Comparison of ENCODE assay signal across 28 cellular contexts in the genomic region with DNA sequence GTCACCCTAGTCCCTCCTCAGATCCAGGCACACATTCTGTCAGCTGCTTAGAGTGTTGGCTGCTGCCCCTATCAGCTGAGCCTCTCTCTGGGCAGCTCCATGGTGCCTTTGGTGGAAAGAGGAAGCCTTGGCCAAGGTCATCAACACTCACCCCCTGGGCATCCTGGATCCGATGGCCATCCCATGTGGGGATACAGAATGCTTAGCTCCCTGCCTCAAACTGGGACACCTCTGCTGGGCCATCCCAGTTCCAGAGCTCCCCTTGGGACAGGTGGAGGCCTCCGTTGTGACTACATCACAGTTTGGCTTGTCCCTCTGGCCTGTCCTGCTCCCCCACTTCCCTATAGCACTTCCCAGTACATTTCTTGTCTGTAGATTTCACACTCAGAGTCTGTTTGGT. TPM values are rescaled to one million over a fixed set of nuclear protein-coding genes. Genes with fewer than 3 reads are reported as not detected.
DNase-seq lines count a peak whose midpoint lies in the region; ATAC-seq and TF ChIP-seq lines count a peak whose summit lies in the region.
"Had no signal": no experiment of that assay in that cellular context is flagged by ENCODE, and none has a peak within 500 bp of the region (broad histone marks: within the 10 kb centered on the region; RNA-seq: fewer than 3 reads in every experiment).

No MANE protein-coding gene starts in this region.

- peaks cover 23% of the 10 kb centered on the region; the same call in 1 of the 2 replicates for H3K79me2 ChIP-seq in HCT116 (ENCODE audit: insufficient read depth, low read length)

- no peak overlapping the region for H3K27ac Mint-ChIP-seq in activated T-helper 17 cell treated with anti-CD3 and anti-CD28 coated beads, Interleukin-2, amount 50 U/mL, for 72 hours
- H3K27ac Mint-ChIP-seq: activated CD4-positive, alpha-beta T cell treated with anti-CD3 and anti-CD28 coated beads, Interleukin-2, amount 10 ng/mL, durations not matched to agents 24 days and 14 days; stimulated activated naive CD8-positive, alpha-beta T cell treated with anti-CD3 and anti-CD28 coated beads, Interleukin-15, Interleukin-2, amounts not matched to agents 100 ng/mL and 50 ng/mL, for 24 hours had no signal

- H3K9me3 Mint-ChIP-seq in activated T-helper 17 cell treated with anti-CD3 and anti-CD28 coated beads, Interleukin-2, amount 50 U/mL, for 72 hours: peaks cover 11% of the 10 kb centered on the region
- H3K9me3 Mint-ChIP-seq: neural crest cell had no signal

- H3K4me3 ChIP-seq in HCT116 (replicated peaks in 1 of 2; ENCODE audit: low read depth in 1 of 2, low read length in 2 of 2): no peak overlapping the region
- no peak overlapping the region for H3K4me3 ChIP-seq in neutrophil (ENCODE audit: low read depth in 1 of 2, low read length in 1 of 2)
- H3K4me3 ChIP-seq: A549, pancreas, smooth muscle cell, tibial artery had no signal

- RAD21 ChIA-PET in HCT116 (lab: Charles Lee; ENCODE audit: low non-redundant PET in 1 of 2, low total read pairs in 2 of 2, uncharacterized antibody in 2 of 2, unreplicated experiment in 2 of 2): no interaction called here

- POLR2A ChIA-PET in HCT116 (lab: Charles Lee): no interaction called here

- H3K9me2 ChIP-seq in HCT116 (ENCODE audit: insufficient read depth): no peaks in the 10 kb centered on the region

- H3K4me1 ChIP-seq in HCT116 (ENCODE audit: control insufficient read depth in 1 of 2, insufficient read depth in 2 of 2, low read length in 2 of 2) (peaks cover 57 to 99% of the 10 kb centered on the region in 2 experiments), neutrophil (ENCODE audit: control insufficient read depth in 1 of 2, insufficient read depth in 1 of 2, low read depth in 1 of 2, low read length in 1 of 2) (peaks cover 23 to 51% of the 10 kb centered on the region in 2 experiments)

- ATAC-seq in HCT116 (no peak), GM18519 (IDR thresholded peaks at IDR 0.05; ENCODE audit: low FRiP score, unreplicated experiment) (no peak)
- ATAC-seq in activated T-helper 17 cell treated with anti-CD3 and anti-CD28 coated beads, Interleukin-2, amount 50 U/mL, for 72 hours (replicated peaks): no peak
- ATAC-seq: A549, left colon had no signal

- no peak for TF ChIP-seq RAD21 in HCT116 (IDR thresholded peaks at IDR 0.05; ENCODE audit: low read depth)

- no peaks in the 10 kb centered on the region for H3K27me3 ChIP-seq in HCT116 (ENCODE audit: insufficient read depth, low read length)
- peaks cover 45% of the 10 kb centered on the region for H3K27me3 ChIP-seq in neutrophil
- H3K27me3 ChIP-seq: pancreas had no signal

- H3K9me3 ChIP-seq in HCT116 (ENCODE audit: control insufficient read depth in 1 of 2, insufficient read depth in 1 of 2, low read depth in 1 of 2, low read length in 2 of 2) (peaks cover 0 to 6% of the 10 kb centered on the region in 2 experiments; a peak in 1 of 4 replicates), neutrophil (no peaks in the 10 kb centered on the region)
- H3K9me3 ChIP-seq: pancreas, tibial artery had no signal

- H3K4me3 Mint-ChIP-seq in activated T-helper 17 cell treated with anti-CD3 and anti-CD28 coated beads, Interleukin-2, amount 50 U/mL, for 72 hours: peak overlapping the region; percentile 51
- H3K4me3 Mint-ChIP-seq: neural crest cell had no signal

- H3K4me2 ChIP-seq in HCT116 (ENCODE audit: low read length): peak overlapping the region; percentile 20; the same call in 1 of the 2 replicates
- H3K4me2 ChIP-seq: A549, smooth muscle cell had no signal

- intact Hi-C loops in HCT116 (cut with micrococcal nuclease): no loop called here

- TF ChIP-seq CTCF in HCT116 (IDR thresholded peaks at IDR 0.05 in 2 of 3, conservative IDR thresholded peaks at IDR 0.05 in 1 of 3; ENCODE audit: borderline replicate concordance in 1 of 3, insufficient read depth in 1 of 3, low read depth in 2 of 3, low read length in 2 of 3) (no peak), neutrophil (IDR thresholded peaks at IDR 0.05) (no peak)

- H3K36me3 Mint-ChIP-seq in activated T-helper 17 cell treated with anti-CD3 and anti-CD28 coated beads, Interleukin-2, amount 50 U/mL, for 72 hours (ENCODE audit: low read depth): no peaks in the 10 kb centered on the region

- peaks cover 54% of the 10 kb centered on the region for H3K4me1 Mint-ChIP-seq in activated T-helper 17 cell treated with anti-CD3 and anti-CD28 coated beads, Interleukin-2, amount 50 U/mL, for 72 hours

- no TSS peak for BruUV-seq in HCT116 (replicated peaks; lab: Mats Ljungman, UMichigan)

- CTCF ChIA-PET in HCT116 (lab: Charles Lee): no interaction called here

- H3K27me3 Mint-ChIP-seq in activated T-helper 17 cell treated with anti-CD3 and anti-CD28 coated beads, Interleukin-2, amount 50 U/mL, for 72 hours: peaks cover 20% of the 10 kb centered on the region

- H3K27ac ChIP-seq in HCT116 (ENCODE audit: low read depth, low read length): no peak overlapping the region
- H3K27ac ChIP-seq in neutrophil: peak overlapping the region; percentile 44
- H3K27ac ChIP-seq: tibial artery had no signal

- H2AFZ ChIP-seq in HCT116 (ENCODE audit: low read depth, low read length, poor library complexity, severe bottlenecking): no peak overlapping the region

- H3K9ac ChIP-seq in HCT116 (ENCODE audit: low read length): no peak overlapping the region

- no peak for TF ChIP-seq POLR2A in HCT116 (IDR thresholded peaks at IDR 0.05; ENCODE audit: borderline replicate concordance, extremely low read depth, insufficient read depth, insufficient read length)

- H3K36me3 ChIP-seq in HCT116 (ENCODE audit: control insufficient read depth in 1 of 2, insufficient read depth in 2 of 2, low read length in 2 of 2): no peaks in the 10 kb centered on the region
- H3K36me3 ChIP-seq in neutrophil: no peaks in the 10 kb centered on the region
- H3K36me3 ChIP-seq: pancreas, tibial artery had no signal

- peak; percentile 52 for DNase-seq in activated effector memory CD4-positive, alpha-beta T cell treated with anti-CD3 and anti-CD28 coated beads, Interleukin-2, amount 50 U/mL, for 16 hours
- DNase-seq in activated effector memory CD4-positive, alpha-beta T cell treated with Interleukin-2 at 50 U/mL for 16 hours: no peak
- DNase-seq in HCT116 (ENCODE audit: low read depth, low spot score) (no peak), DMS 273 (lab: John Stamatoyannopoulos, UW; ENCODE audit: unreplicated experiment) (no peak), NCI-H446 treated with DMSO at 0.1 percent for 48 hours (lab: John Stamatoyannopoulos, UW) (no peak)
- DNase-seq: activated CD4-positive, alpha-beta T cell treated with anti-CD3 and anti-CD28 coated beads, Interleukin-2, amount 10 ng/mL, durations not matched to agents 24 days and 14 days; activated naive CD4-positive, alpha-beta T cell; amniotic stem cell; DMS53; effector CD4-positive, alpha-beta T cell; HCEC 1CT; hypothalamus; left colon; mammary epithelial cell; NCI-H146; NCI-H2107; NCI-H82; SIG-M5 had no signal

- H4K20me1 ChIP-seq in HCT116 (ENCODE audit: insufficient read depth): no peaks in the 10 kb centered on the region

TF ChIP-seq in HCT116, 20 proteins besides CTCF, POLR2A, EP300 and RAD21:
- TF ChIP-seq SRF (IDR thresholded peaks at IDR 0.05; ENCODE audit: low read depth): no peak
- TF ChIP-seq SP1 (IDR thresholded peaks at IDR 0.05; ENCODE audit: low read depth): no peak
- TF ChIP-seq, protein P1, sequence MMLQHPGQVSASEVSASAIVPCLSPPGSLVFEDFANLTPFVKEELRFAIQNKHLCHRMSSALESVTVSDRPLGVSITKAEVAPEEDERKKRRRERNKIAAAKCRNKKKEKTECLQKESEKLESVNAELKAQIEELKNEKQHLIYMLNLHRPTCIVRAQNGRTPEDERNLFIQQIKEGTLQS (IDR thresholded peaks at IDR 0.05): no peak
- TF ChIP-seq ELF1 (IDR thresholded peaks at IDR 0.05; ENCODE audit: borderline replicate concordance, low read depth): no peak
- no peak for TF ChIP-seq ZFX (IDR thresholded peaks at IDR 0.05)
- TF ChIP-seq EGR1 (IDR thresholded peaks at IDR 0.05; ENCODE audit: low read depth): no peak
- TF ChIP-seq EZH2phosphoT487 (IDR thresholded peaks at IDR 0.05; ENCODE audit: borderline replicate concordance): no peak
- no peak for TF ChIP-seq YY1 (IDR thresholded peaks at IDR 0.05; ENCODE audit: extremely low read depth, insufficient replicate concordance, low read depth, low read length)
- no peak for TF ChIP-seq JUND (IDR thresholded peaks at IDR 0.05)
- TF ChIP-seq, protein P2, sequence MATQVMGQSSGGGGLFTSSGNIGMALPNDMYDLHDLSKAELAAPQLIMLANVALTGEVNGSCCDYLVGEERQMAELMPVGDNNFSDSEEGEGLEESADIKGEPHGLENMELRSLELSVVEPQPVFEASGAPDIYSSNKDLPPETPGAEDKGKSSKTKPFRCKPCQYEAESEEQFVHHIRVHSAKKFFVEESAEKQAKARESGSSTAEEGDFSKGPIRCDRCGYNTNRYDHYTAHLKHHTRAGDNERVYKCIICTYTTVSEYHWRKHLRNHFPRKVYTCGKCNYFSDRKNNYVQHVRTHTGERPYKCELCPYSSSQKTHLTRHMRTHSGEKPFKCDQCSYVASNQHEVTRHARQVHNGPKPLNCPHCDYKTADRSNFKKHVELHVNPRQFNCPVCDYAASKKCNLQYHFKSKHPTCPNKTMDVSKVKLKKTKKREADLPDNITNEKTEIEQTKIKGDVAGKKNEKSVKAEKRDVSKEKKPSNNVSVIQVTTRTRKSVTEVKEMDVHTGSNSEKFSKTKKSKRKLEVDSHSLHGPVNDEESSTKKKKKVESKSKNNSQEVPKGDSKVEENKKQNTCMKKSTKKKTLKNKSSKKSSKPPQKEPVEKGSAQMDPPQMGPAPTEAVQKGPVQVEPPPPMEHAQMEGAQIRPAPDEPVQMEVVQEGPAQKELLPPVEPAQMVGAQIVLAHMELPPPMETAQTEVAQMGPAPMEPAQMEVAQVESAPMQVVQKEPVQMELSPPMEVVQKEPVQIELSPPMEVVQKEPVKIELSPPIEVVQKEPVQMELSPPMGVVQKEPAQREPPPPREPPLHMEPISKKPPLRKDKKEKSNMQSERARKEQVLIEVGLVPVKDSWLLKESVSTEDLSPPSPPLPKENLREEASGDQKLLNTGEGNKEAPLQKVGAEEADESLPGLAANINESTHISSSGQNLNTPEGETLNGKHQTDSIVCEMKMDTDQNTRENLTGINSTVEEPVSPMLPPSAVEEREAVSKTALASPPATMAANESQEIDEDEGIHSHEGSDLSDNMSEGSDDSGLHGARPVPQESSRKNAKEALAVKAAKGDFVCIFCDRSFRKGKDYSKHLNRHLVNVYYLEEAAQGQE (IDR thresholded peaks at IDR 0.05; ENCODE audit: low read depth): no peak

RNA-seq across cellular contexts. Expression of a gene that starts 45.6 kb away (rescaled TPM):
- total RNA-seq in HCT116 (2021; ENCODE audit: unreplicated experiment): 39.6 TPM
- 43.2 and 51.3 TPM in 2 replicates for polyA plus RNA-seq in HCT116 (2012)
- total RNA-seq in activated T-helper 17 cell treated with anti-CD3 and anti-CD28 coated beads, Interleukin-2, amount 50 U/mL, for 72 hours: 1 to 10 TPM; 1.1 to 3.5 TPM
- total RNA-seq: G401 had no signal
